Comparison of ENCODE assay signal across 17 cellular contexts in genomic region chr18:11502368-11502767, GRCh38.
DNase-seq lines count a peak whose midpoint lies in the region; ATAC-seq, FAIRE-seq and TF ChIP-seq lines count a peak whose summit lies in the region.
"Had no signal": no experiment of that assay in that cellular context is flagged by ENCODE, and none has a peak within 500 bp of the region (broad histone marks: within the 10 kb centered on the region; RNA-seq: fewer than 3 reads in every experiment).

No MANE protein-coding gene starts in this region.

- no peak for FAIRE-seq in HTR-8/SVneo (lab: Jason Lieb, UNC)
- FAIRE-seq: GM12892 had no signal

- no peak overlapping the region for H3K4me3 Mint-ChIP-seq in activated T-helper 2 cell treated with anti-CD3 and anti-CD28 coated beads, Interferon-gamma antibody, Interleukin-2, Interleukin-4, amounts not matched to agents 10 μg/mL and 5 μg/mL and 100 μg/mL, durations not matched to agents 14 hours and 24 hours and 36 hours (ENCODE audit: low read depth)

- H3K9me3 ChIP-seq in AG04450 (ENCODE audit: control insufficient read depth, insufficient read depth, low read length): peaks cover 5% of the 10 kb centered on the region
- H3K9me3 ChIP-seq in GM23248 (ENCODE audit: low read depth): no peaks in the 10 kb centered on the region
- H3K9me3 ChIP-seq: BLaER1 treated with 17β-estradiol and CSF1 and Interleukin-3, amounts not matched to agents 10 nM and 100 nM had no signal

- H3K27me3 Mint-ChIP-seq in activated T-helper 2 cell treated with anti-CD3 and anti-CD28 coated beads, Interferon-gamma antibody, Interleukin-2, Interleukin-4, amounts not matched to agents 10 μg/mL and 5 μg/mL and 100 μg/mL, durations not matched to agents 14 hours and 24 hours and 36 hours (ENCODE audit: low read depth): peaks cover 3% of the 10 kb centered on the region

- no peaks in the 10 kb centered on the region for H3K36me3 ChIP-seq in GM23248 (ENCODE audit: low read depth)
- H3K36me3 ChIP-seq: BLaER1 treated with 17β-estradiol and CSF1 and Interleukin-3, amounts not matched to agents 10 nM and 100 nM had no signal

- no peak for ATAC-seq in GM21529 (IDR thresholded peaks at IDR 0.05; ENCODE audit: unreplicated experiment)

- no peak overlapping the region for H3K27ac Mint-ChIP-seq in activated T-helper 2 cell treated with anti-CD3 and anti-CD28 coated beads, Interferon-gamma antibody, Interleukin-2, Interleukin-4, amounts not matched to agents 10 μg/mL and 5 μg/mL and 100 μg/mL, durations not matched to agents 14 hours and 24 hours and 36 hours

- no peaks in the 10 kb centered on the region for H4K20me1 ChIP-seq in GM23248 (ENCODE audit: insufficient read depth)
- H4K20me1 ChIP-seq: BLaER1 treated with 17β-estradiol and CSF1 and Interleukin-3, amounts not matched to agents 10 nM and 100 nM had no signal

- in situ Hi-C loops in GM23248 (cut with MboI) (no loop called here), astrocyte of the spinal cord (cut with HindIII; ENCODE audit: low sequenced_read_pairs) (no loop called here)

- no peak overlapping the region for H3K9ac ChIP-seq in GM23248
- H3K9ac ChIP-seq: BLaER1 treated with 17β-estradiol and CSF1 and Interleukin-3, amounts not matched to agents 10 nM and 100 nM had no signal

- POLR2A ChIA-PET in AG04450 (lab: Yijun Ruan, JAX): no interaction called here

- no peak overlapping the region for H2AFZ ChIP-seq in GM23248
- H2AFZ ChIP-seq: PC-9 had no signal

- H3K4me1 Mint-ChIP-seq in activated T-helper 2 cell treated with anti-CD3 and anti-CD28 coated beads, Interferon-gamma antibody, Interleukin-2, Interleukin-4, amounts not matched to agents 10 μg/mL and 5 μg/mL and 100 μg/mL, durations not matched to agents 14 hours and 24 hours and 36 hours (ENCODE audit: low read depth): no peaks in the 10 kb centered on the region

- H3K4me1 ChIP-seq in GM23248 (ENCODE audit: insufficient read depth): peaks cover 35% of the 10 kb centered on the region

- H3K27ac ChIP-seq in AG04450 (ENCODE audit: low read depth, low read length): no peak overlapping the region
- no peak overlapping the region for H3K27ac ChIP-seq in GM23248
- no peak overlapping the region for H3K27ac ChIP-seq in dorsolateral prefrontal cortex
- H3K27ac ChIP-seq: BLaER1 treated with 17β-estradiol and CSF1 and Interleukin-3, amounts not matched to agents 10 nM and 100 nM; PC-9; SK-N-MC had no signal

- H3F3A ChIP-seq in GM23248 (ENCODE audit: insufficient read depth): peaks cover 25% of the 10 kb centered on the region

- intact Hi-C loops in activated T-helper 2 cell treated with anti-CD3 and anti-CD28 coated beads, Interferon-gamma antibody, Interleukin-2, Interleukin-4, amounts not matched to agents 10 μg/mL and 5 μg/mL and 100 μg/mL, durations not matched to agents 14 hours and 24 hours and 36 hours (cut with micrococcal nuclease): no loop called here
- intact Hi-C loops in dorsolateral prefrontal cortex (cut with DNase I): no loop called here

- H3K9me2 ChIP-seq in GM23248 (ENCODE audit: insufficient read depth): no peaks in the 10 kb centered on the region

- 45 to 60% methylated on average over 1 of the region's 1 CpG for WGBS in GM23248 (ENCODE audit: low coverage in 1 of 2, low lambda C conversion rate in 2 of 2, missing lambda C conversion rate in 2 of 2), 2 experiments

- H3K27me3 ChIP-seq in AG04450 (ENCODE audit: control insufficient read depth, insufficient read depth, low read length) (no peaks in the 10 kb centered on the region), GM23248 (replicated peaks; ENCODE audit: insufficient read depth) (0 out of 2 replicates have a peak, but pooled peaks cover 5% of the 10 kb centered on the region), dorsolateral prefrontal cortex (peaks cover 0 to 8% (median 0%) of the 10 kb centered on the region in 45 donors)
- H3K27me3 ChIP-seq: BLaER1 treated with 17β-estradiol and CSF1 and Interleukin-3, amounts not matched to agents 10 nM and 100 nM had no signal

- no peak for TF ChIP-seq CTCF in AG04450 (IDR thresholded peaks at IDR 0.05; ENCODE audit: low read depth, low read length)
- TF ChIP-seq CTCF in astrocyte of the spinal cord (IDR thresholded peaks at IDR 0.05; ENCODE audit: low read depth, low read length): no peak
- TF ChIP-seq CTCF in dorsolateral prefrontal cortex (IDR thresholded peaks at IDR 0.05 in 54 of 56, conservative IDR thresholded peaks at IDR 0.05 in 2 of 56; ENCODE audit: low read depth in 1 of 56, partially characterized antibody in 56 of 56): no peak

- CTCF ChIA-PET in AG04450 (lab: Charles Lee): interaction anchor here (0.5 to 2.0 kb wide), 6 partner anchors 10 to 715 kb away, joined by 3 to 11 read pairs (median 4); no protein-coding TSS in a partner anchor

- H3K79me2 ChIP-seq in GM23248 (ENCODE audit: insufficient read depth): no peaks in the 10 kb centered on the region

- DNase-seq in AG04450 (ENCODE audit: low read depth, low spot score) (peak; percentile 20), GM23248 (peak; percentile 53), astrocyte of the spinal cord (ENCODE audit: low read depth, low spot score) (peak; percentile 65), kidney tubule cell (ENCODE audit: low spot score) (peak; percentile 35), HTR-8/SVneo (ENCODE audit: insufficient read length, low spot score) (no peak), dorsolateral prefrontal cortex (no peak)
- no peak for DNase-seq in activated T-helper 2 cell treated with anti-CD3 and anti-CD28 coated beads, Interferon-gamma antibody, Interleukin-2, Interleukin-4, amounts not matched to agents 10 μg/mL and 5 μg/mL and 100 μg/mL, durations not matched to agents 14 hours and 24 hours and 36 hours (ENCODE audit: low spot score)
- DNase-seq: GDM1, Karpas-422, NCI-H187 treated with DMSO at 0.1 percent for 48 hours, NCI-H2171 treated with DMSO at 0.1 percent for 48 hours, NCI-H774, PC-9 had no signal

- no peaks in the 10 kb centered on the region for H3K9me3 Mint-ChIP-seq in activated T-helper 2 cell treated with anti-CD3 and anti-CD28 coated beads, Interferon-gamma antibody, Interleukin-2, Interleukin-4, amounts not matched to agents 10 μg/mL and 5 μg/mL and 100 μg/mL, durations not matched to agents 14 hours and 24 hours and 36 hours

- H3K4me3 ChIP-seq in AG04450 (ENCODE audit: low read depth, low read length): no peak overlapping the region
- no peak overlapping the region for H3K4me3 ChIP-seq in GM23248
- H3K4me3 ChIP-seq in astrocyte of the spinal cord (ENCODE audit: low read depth, low read length): no peak overlapping the region
- H3K4me3 ChIP-seq in dorsolateral prefrontal cortex: no peak overlapping the region
- H3K4me3 ChIP-seq: BLaER1 treated with 17β-estradiol and CSF1 and Interleukin-3, amounts not matched to agents 10 nM and 100 nM; PC-9; SK-N-MC had no signal

- H3K4me2 ChIP-seq in GM23248 (ENCODE audit: unreplicated experiment): no peak overlapping the region
- H3K4me2 ChIP-seq: PC-9 had no signal

- H3K36me3 Mint-ChIP-seq in activated T-helper 2 cell treated with anti-CD3 and anti-CD28 coated beads, Interferon-gamma antibody, Interleukin-2, Interleukin-4, amounts not matched to agents 10 μg/mL and 5 μg/mL and 100 μg/mL, durations not matched to agents 14 hours and 24 hours and 36 hours (ENCODE audit: low read depth): no peaks in the 10 kb centered on the region

Comparison
In these comparisons a context has a peak if more than half of its experiments do, and no peak if none do; other contexts are left out.
1. DNase-seq: peak in AG04450 (single experiment), GM23248 (single experiment), astrocyte of the spinal cord (single experiment) and kidney tubule cell (single experiment); none in activated T-helper 2 cell treated with anti-CD3 and anti-CD28 coated beads, Interferon-gamma antibody, Interleukin-2, Interleukin-4, amounts not matched to agents 10 μg/mL and 5 μg/mL and 100 μg/mL, durations not matched to agents 14 hours and 24 hours and 36 hours (single experiment), HTR-8/SVneo (single experiment) and dorsolateral prefrontal cortex (0 of 10).